ENCODE assay signal across 32 cellular contexts in the genomic region with DNA sequence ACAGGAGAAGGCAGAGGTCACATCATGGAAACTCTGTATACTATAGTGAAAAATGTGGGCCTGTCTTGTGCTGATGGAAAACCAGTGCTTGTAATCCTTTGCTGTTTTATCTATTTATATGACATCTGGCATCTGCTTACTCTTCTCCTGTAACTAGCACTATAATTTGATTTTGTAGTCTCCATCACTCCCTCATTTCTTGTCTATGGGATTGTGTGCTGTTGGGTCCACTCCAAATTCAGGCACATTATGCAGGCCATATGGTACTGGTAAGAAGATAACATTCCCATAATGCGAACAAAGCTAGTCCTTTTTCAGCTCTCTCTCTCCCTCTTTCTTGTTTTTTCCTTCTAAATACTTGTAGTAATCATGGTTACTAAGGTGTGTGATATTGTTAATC.
"Had no signal": no experiment of that assay in that cellular context is flagged by ENCODE, and none has a peak within 500 bp of the region (broad histone marks: within the 10 kb centered on the region; RNA-seq: fewer than 3 reads in every experiment).

No MANE protein-coding gene starts in this region.

- ATAC-seq: activated CD8-positive, alpha-beta memory T cell treated with anti-CD3 and anti-CD28 coated beads, Interleukin-2, amount 10 ng/mL, durations not matched to agents 7 days and 5 days; PC-3 had no signal

- H3K4me1 ChIP-seq: Peyer's patch had no signal

- FAIRE-seq: colon, TTC549 had no signal

- DNase-seq: activated CD4-positive, alpha-beta memory T cell treated with anti-CD3 and anti-CD28 coated beads for 36 hours; activated CD4-positive, alpha-beta T cell treated with anti-CD3 and anti-CD28 coated beads, Interleukin-2, amount 10 ng/mL, durations not matched to agents 24 days and 14 days; activated CD8-positive, alpha-beta memory T cell treated with anti-CD3 and anti-CD28 coated beads for 24 hours; activated CD8-positive, alpha-beta memory T cell treated with anti-CD3 and anti-CD28 coated beads, Interleukin-2, amount 10 ng/mL, durations not matched to agents 7 days and 5 days; activated CD8-positive, alpha-beta memory T cell treated with anti-CD3 and anti-CD28 coated beads, Interleukin-2, amount 50 U/mL, for 48 hours; activated effector memory CD4-positive, alpha-beta T cell treated with Interleukin-2 at 50 U/mL for 16 hours; activated naive CD4-positive, alpha-beta T cell treated with anti-CD3 and anti-CD28 coated beads, Interleukin-2, amount 10 ng/mL, durations not matched to agents 7 days and 5 days; activated T-cell treated with anti-CD3 and anti-CD28 coated beads, Interleukin-2, amount 50 U/mL, for 48 hours; amniotic stem cell; aorta; brain microvascular endothelial cell; central memory CD4-positive, alpha-beta T cell; MM.1S; MV-4-11; NCI-H1092; NCI-H1417; NCI-H146; NCI-H1930; NCI-H2081 treated with DMSO at 0.1 percent for 48 hours; NCI-H510A; NCI-H69; NK-92 treated with Interleukin-12 subunit alpha and Interleukin-12 subunit beta, amount 100 ng/mL, for 24 hours; PC-3; Peyer's patch; RPMI8226; SIG-M5 had no signal

- H3K36me3 ChIP-seq: brain microvascular endothelial cell, Peyer's patch had no signal

- H3K27ac Mint-ChIP-seq: activated CD4-positive, alpha-beta memory T cell treated with anti-CD3 and anti-CD28 coated beads for 36 hours; activated CD4-positive, alpha-beta T cell treated with anti-CD3 and anti-CD28 coated beads, Interleukin-2, amount 10 ng/mL, durations not matched to agents 24 days and 14 days; activated CD8-positive, alpha-beta memory T cell treated with anti-CD3 and anti-CD28 coated beads, Interleukin-2, amount 10 ng/mL, durations not matched to agents 7 days and 5 days; activated naive CD4-positive, alpha-beta T cell treated with anti-CD3 and anti-CD28 coated beads, Interleukin-2, amount 10 ng/mL, durations not matched to agents 7 days and 5 days; activated naive CD8-positive, alpha-beta T cell; T-helper 1 cell treated with Interleukin-12 subunit alpha and Interleukin-12 subunit beta and Interleukin-4 antibody, amounts not matched to agents 30 μg/mL and 1 μg/mL, for 36 hours; T-helper 2 cell treated with Interferon-gamma antibody and Interleukin-4, amounts not matched to agents 5 μg/mL and 100 μg/mL, for 36 hours had no signal

- H3K27ac ChIP-seq: brain microvascular endothelial cell, KMS-11, Peyer's patch had no signal

- H3K9me3 ChIP-seq: Peyer's patch had no signal

- H3K4me3 ChIP-seq: Peyer's patch had no signal

- H3K4me1 Mint-ChIP-seq: activated CD4-positive, alpha-beta T cell treated with anti-CD3 and anti-CD28 coated beads, Interleukin-2, amount 10 ng/mL, durations not matched to agents 24 days and 14 days; activated CD8-positive, alpha-beta memory T cell treated with anti-CD3 and anti-CD28 coated beads, Interleukin-2, amount 10 ng/mL, durations not matched to agents 7 days and 5 days; activated naive CD4-positive, alpha-beta T cell treated with anti-CD3 and anti-CD28 coated beads, Interleukin-2, amount 10 ng/mL, durations not matched to agents 7 days and 5 days had no signal

- H3K4me3 Mint-ChIP-seq: activated CD4-positive, alpha-beta memory T cell treated with anti-CD3 and anti-CD28 coated beads for 36 hours; activated CD4-positive, alpha-beta T cell treated with anti-CD3 and anti-CD28 coated beads, Interleukin-2, amount 10 ng/mL, durations not matched to agents 24 days and 14 days; activated CD8-positive, alpha-beta memory T cell treated with anti-CD3 and anti-CD28 coated beads, Interleukin-2, amount 10 ng/mL, durations not matched to agents 7 days and 5 days; activated naive CD4-positive, alpha-beta T cell treated with anti-CD3 and anti-CD28 coated beads, Interleukin-2, amount 10 ng/mL, durations not matched to agents 7 days and 5 days; activated naive CD8-positive, alpha-beta T cell; T-helper 1 cell treated with Interleukin-12 subunit alpha and Interleukin-12 subunit beta and Interleukin-4 antibody, amounts not matched to agents 30 μg/mL and 1 μg/mL, for 36 hours; T-helper 2 cell treated with Interferon-gamma antibody and Interleukin-4, amounts not matched to agents 5 μg/mL and 100 μg/mL, for 36 hours had no signal

- H3K9ac ChIP-seq: KMS-11 had no signal

- H3K27me3 ChIP-seq: brain microvascular endothelial cell, Peyer's patch had no signal

- H3K27me3 Mint-ChIP-seq: activated CD4-positive, alpha-beta memory T cell treated with anti-CD3 and anti-CD28 coated beads for 36 hours; activated CD4-positive, alpha-beta T cell treated with anti-CD3 and anti-CD28 coated beads, Interleukin-2, amount 10 ng/mL, durations not matched to agents 24 days and 14 days; activated CD8-positive, alpha-beta memory T cell treated with anti-CD3 and anti-CD28 coated beads, Interleukin-2, amount 10 ng/mL, durations not matched to agents 7 days and 5 days; activated naive CD4-positive, alpha-beta T cell treated with anti-CD3 and anti-CD28 coated beads, Interleukin-2, amount 10 ng/mL, durations not matched to agents 7 days and 5 days; activated naive CD8-positive, alpha-beta T cell had no signal

- H3K9me3 Mint-ChIP-seq: activated CD4-positive, alpha-beta T cell treated with anti-CD3 and anti-CD28 coated beads, Interleukin-2, amount 10 ng/mL, durations not matched to agents 24 days and 14 days; activated naive CD4-positive, alpha-beta T cell treated with anti-CD3 and anti-CD28 coated beads, Interleukin-2, amount 10 ng/mL, durations not matched to agents 7 days and 5 days; T-helper 1 cell treated with Interleukin-12 subunit alpha and Interleukin-12 subunit beta and Interleukin-4 antibody, amounts not matched to agents 30 μg/mL and 1 μg/mL, for 36 hours had no signal

- H3K4me2 ChIP-seq: KMS-11 had no signal

- H3K36me3 Mint-ChIP-seq: activated CD4-positive, alpha-beta memory T cell treated with anti-CD3 and anti-CD28 coated beads for 36 hours; activated CD8-positive, alpha-beta memory T cell treated with anti-CD3 and anti-CD28 coated beads, Interleukin-2, amount 10 ng/mL, durations not matched to agents 7 days and 5 days; activated naive CD4-positive, alpha-beta T cell treated with anti-CD3 and anti-CD28 coated beads, Interleukin-2, amount 10 ng/mL, durations not matched to agents 7 days and 5 days; activated naive CD8-positive, alpha-beta T cell had no signal
